Comparison of ENCODE assay signal across 2 cellular contexts in genomic region chr17:59413014-59413725, GRCh38.
TF ChIP-seq lines count a peak whose summit lies in the region.

No MANE protein-coding gene starts in this region.

TF ChIP-seq in A549, 52 proteins besides CTCF, POLR2A, EP300 and RAD21 (continued from another document):
- TF ChIP-seq REST (IDR thresholded peaks at IDR 0.05) (no peak), EHF (CRISPR knock-in tag; IDR thresholded peaks at IDR 0.05) (no peak)

TF ChIP-seq in GM12878, 131 proteins besides CTCF, POLR2A, EP300 and RAD21 (continued from another document):
- TF ChIP-seq TCF3 (IDR thresholded peaks at IDR 0.05; ENCODE audit: borderline replicate concordance, insufficient read depth, low read depth, low read length) = no peak
- no peak for TF ChIP-seq FOXM1 (IDR thresholded peaks at IDR 0.05; ENCODE audit: low read depth, low read length)
- no peak for TF ChIP-seq TBL1XR1 (IDR thresholded peaks at IDR 0.05; ENCODE audit: low read depth, low read length)
- no peak for TF ChIP-seq SKIL (IDR thresholded peaks at IDR 0.05; ENCODE audit: low read depth, poor library complexity, severe bottlenecking)
- no peak for TF ChIP-seq SPI1 (IDR thresholded peaks at IDR 0.05; ENCODE audit: borderline replicate concordance, insufficient read depth, low read depth, low read length)
- no peak for TF ChIP-seq IRF3 (IDR thresholded peaks at IDR 0.05)
- no peak for TF ChIP-seq ZNF687 (IDR thresholded peaks at IDR 0.05)
- no peak for TF ChIP-seq SUZ12 (IDR thresholded peaks at IDR 0.05; ENCODE audit: unreplicated experiment)
- no peak for TF ChIP-seq HDAC2 (IDR thresholded peaks at IDR 0.05)
- no peak for TF ChIP-seq GATAD2B (conservative IDR thresholded peaks at IDR 0.05; ENCODE audit: low read depth)
- no peak for TF ChIP-seq CBX3 (IDR thresholded peaks at IDR 0.05; ENCODE audit: borderline replicate concordance, low read depth)
- TF ChIP-seq MLLT1 (IDR thresholded peaks at IDR 0.05) = no peak
- no peak for TF ChIP-seq SUPT20H (IDR thresholded peaks at IDR 0.05; ENCODE audit: borderline replicate concordance, control insufficient read depth, low read depth, low read length)
- no peak for TF ChIP-seq ATF2 (IDR thresholded peaks at IDR 0.05; ENCODE audit: low read length)
- TF ChIP-seq IKZF2 (IDR thresholded peaks at IDR 0.05) = no peak
- TF ChIP-seq EGR1 (IDR thresholded peaks at IDR 0.05; ENCODE audit: borderline replicate concordance in 1 of 2, low read depth in 2 of 2, low read length in 2 of 2) = no peak
- TF ChIP-seq FOXK2 (IDR thresholded peaks at IDR 0.05) = no peak
- no peak for TF ChIP-seq NFYA (IDR thresholded peaks at IDR 0.05; ENCODE audit: borderline replicate concordance, low read depth, low read length)
- no peak for TF ChIP-seq BCL11A (IDR thresholded peaks at IDR 0.05; ENCODE audit: low read depth, low read length)
